14 cellular contexts compared by ENCODE assay signal in genomic region chr10:7813481-7813880, GRCh38.
"Had no signal": no experiment of that assay in that cellular context is flagged by ENCODE, and none has a peak within 500 bp of the region (broad histone marks: within the 10 kb centered on the region; RNA-seq: fewer than 3 reads in every experiment).

No MANE protein-coding gene starts in this region.

- H3K9me3 ChIP-seq: body of pancreas, tibial nerve had no signal

- H2AFZ ChIP-seq: parathyroid adenoma had no signal

- H3K4me3 ChIP-seq: body of pancreas, tibial nerve had no signal

- H3K9me3 Mint-ChIP-seq: activated naive CD4-positive, alpha-beta T cell treated with anti-CD3 and anti-CD28 coated beads, Interleukin-2, amount 50 U/mL, for 24 hours; central memory CD8-positive, alpha-beta T cell; stimulated activated memory B cell treated with anti-CD40 and anti-IgM and Interleukin-4, amounts not matched to agents 10 μg/mL and 1 μg/mL and 100 μg/mL, for 72 hours had no signal

- H3K36me3 Mint-ChIP-seq: activated naive CD4-positive, alpha-beta T cell treated with anti-CD3 and anti-CD28 coated beads, Interleukin-2, amount 50 U/mL, for 24 hours; stimulated activated memory B cell treated with anti-CD40 and anti-IgM and Interleukin-4, amounts not matched to agents 10 μg/mL and 1 μg/mL and 100 μg/mL, for 72 hours had no signal

- DNase-seq: activated effector memory CD4-positive, alpha-beta T cell treated with Interleukin-2 at 50 U/mL for 16 hours; activated T-cell treated with anti-CD3 and anti-CD28 coated beads, Interleukin-2, amount 50 U/mL, for 1 hour; amniotic stem cell; body of pancreas; effector memory CD4-positive, alpha-beta T cell; hypothalamus; midbrain; small intestine; T-helper 17 cell had no signal

- H3K27me3 ChIP-seq: body of pancreas, tibial nerve had no signal

- ATAC-seq: body of pancreas; stimulated activated memory B cell treated with anti-CD40 and anti-IgM and Interleukin-4, amounts not matched to agents 10 μg/mL and 1 μg/mL and 100 μg/mL, for 72 hours; T-helper 17 cell had no signal

- H3K4me3 Mint-ChIP-seq: activated naive CD4-positive, alpha-beta T cell treated with anti-CD3 and anti-CD28 coated beads, Interleukin-2, amount 50 U/mL, for 24 hours; central memory CD8-positive, alpha-beta T cell; stimulated activated memory B cell treated with anti-CD40 and anti-IgM and Interleukin-4, amounts not matched to agents 10 μg/mL and 1 μg/mL and 100 μg/mL, for 72 hours; T-helper 17 cell had no signal

- H3K9ac ChIP-seq: parathyroid adenoma had no signal

- H3K27ac Mint-ChIP-seq: activated naive CD4-positive, alpha-beta T cell treated with anti-CD3 and anti-CD28 coated beads, Interleukin-2, amount 50 U/mL, for 24 hours; stimulated activated memory B cell treated with anti-CD40 and anti-IgM and Interleukin-4, amounts not matched to agents 10 μg/mL and 1 μg/mL and 100 μg/mL, for 72 hours; T-helper 17 cell had no signal

- H3K27me3 Mint-ChIP-seq: activated naive CD4-positive, alpha-beta T cell treated with anti-CD3 and anti-CD28 coated beads, Interleukin-2, amount 50 U/mL, for 24 hours; central memory CD8-positive, alpha-beta T cell had no signal

- H3K27ac ChIP-seq: body of pancreas, parathyroid adenoma, tibial nerve had no signal

- H3K79me2 ChIP-seq: parathyroid adenoma had no signal
